13 cellular contexts compared by ENCODE assay signal in genomic region chr1:56575865-56576264, GRCh38. TPM values are rescaled to one million over a fixed set of nuclear protein-coding genes. Genes with fewer than 3 reads are reported as not detected.
A peak's percentile ranks its signal among the peaks of the same experiment; 100 is the strongest.
DNase-seq lines count a peak whose midpoint lies in the region; ATAC-seq, FAIRE-seq and TF ChIP-seq lines count a peak whose summit lies in the region.
"Had no signal": no experiment of that assay in that cellular context is flagged by ENCODE, and none has a peak within 500 bp of the region (broad histone marks: within the 10 kb centered on the region; RNA-seq: fewer than 3 reads in every experiment).

No MANE protein-coding gene starts in this region.

- CTCF ChIA-PET in AG04449 (lab: Yijun Ruan, JAX), result interaction anchor here (1.0 to 8.2 kb wide), 6 partner anchors 9 to 1293 kb away, joined by 3 to 55 read pairs (median 4); no protein-coding TSS in a partner anchor

- H3K27ac ChIP-seq in pancreas, result peak overlapping the region in 1 of 4 donors; percentile 95

- no peak for ATAC-seq in pancreas
- ATAC-seq in HG02885 (IDR thresholded peaks at IDR 0.05; ENCODE audit: poor library complexity, unreplicated experiment), result no peak
- ATAC-seq in HG03457 (IDR thresholded peaks at IDR 0.05; ENCODE audit: unreplicated experiment), result no peak
- ATAC-seq in GM18520 (IDR thresholded peaks at IDR 0.05; ENCODE audit: unreplicated experiment), result no peak
- ATAC-seq: natural killer cell treated with Interleukin-12 subunit alpha and Interleukin-12 subunit beta and Interleukin-15 and Interleukin-18, amount 100 ng/mL, for 72 hours had no signal

- H3K36me3 ChIP-seq in NT2/D1 (ENCODE audit: insufficient read depth, insufficient read length, low read length) (peaks cover 38% of the 10 kb centered on the region), pancreas (no peaks in the 10 kb centered on the region)

- peaks cover 6% of the 10 kb centered on the region for H3K4me1 ChIP-seq in NT2/D1 (ENCODE audit: insufficient read depth, insufficient read length)
- H3K4me1 ChIP-seq in pancreas, result peaks cover 25 to 63% (median 35%) of the 10 kb centered on the region in 3 donors

- DNase-seq in AG04449 (ENCODE audit: low read depth, low spot score) (no peak), NT2/D1 (ENCODE audit: low read depth, low spot score) (no peak), fibroblast of pulmonary artery (ENCODE audit: low read depth) (no peak), pancreas (no peak), H4 (ENCODE audit: low spot score) (no peak)
- DNase-seq: hippocampal formation, NCI-H69 had no signal

- H3K4me3 ChIP-seq in AG04449 (ENCODE audit: low read depth, low read length) (peak overlapping the region; percentile 89), NT2/D1 (ENCODE audit: insufficient read length, low read depth) (peak overlapping the region; percentile 99), fibroblast of pulmonary artery (replicated peaks; ENCODE audit: low read depth, low read length) (peak overlapping the region; percentile 90), pancreas (peak overlapping the region in 3 of 4 donors; percentile 0 to 98 (median 92))

- intact Hi-C loops in pancreas (cut with DNase I), result loop anchor here in 1 of 3 donors (10.0 kb wide), 2 partner anchors 51 to 161 kb away; no protein-coding TSS in a partner anchor

- no peak for TF ChIP-seq CTCF in AG04449 (IDR thresholded peaks at IDR 0.05; ENCODE audit: insufficient read depth, low read length, missing control alignments)
- TF ChIP-seq CTCF in fibroblast of pulmonary artery (IDR thresholded peaks at IDR 0.05; ENCODE audit: low read length, missing control alignments), result no peak
- TF ChIP-seq CTCF in pancreas (IDR thresholded peaks at IDR 0.05), result no peak

- FAIRE-seq in pancreas (lab: Jason Lieb, UNC), result no peak
- FAIRE-seq: bronchial epithelial cell had no signal

- POLR2A ChIA-PET in AG04449 (lab: Yijun Ruan, JAX), result no interaction called here

- H3K9ac ChIP-seq in NT2/D1 (ENCODE audit: insufficient read length, low read depth), result no peak overlapping the region

- H3K27me3 ChIP-seq in NT2/D1 (ENCODE audit: insufficient read depth, insufficient read length) (no peaks in the 10 kb centered on the region), pancreas (no peaks in the 10 kb centered on the region)

- H3K9me3 ChIP-seq in NT2/D1 (ENCODE audit: insufficient read depth, low read length), result no peaks in the 10 kb centered on the region
- no peaks in the 10 kb centered on the region for H3K9me3 ChIP-seq in pancreas

- 4 to 8% methylated on average over 3 of the region's 3 CpGs for WGBS in pancreas, 2 donors

RNA-seq across cellular contexts. Expression of gene PLPP3, which starts 3.5 kb away (rescaled TPM):
- total RNA-seq in pancreas, result 10 to 100 TPM; 14.6 to 29.6 (median 21.8) TPM
- 10 to 100 TPM in 1 of 2 donors, 1 to 10 TPM in 1; 5.5 to 13.7 TPM for polyA plus RNA-seq in pancreas
- total RNA-seq in H4 (2014; rRNA removed; shearing (Covaris generic)), result 5.8 and 7.9 TPM in 2 replicates
- total RNA-seq: T-helper 1 cell treated with Interleukin-12 subunit alpha and Interleukin-12 subunit beta and Interleukin-4 antibody, amounts not matched to agents 30 ng/mL and 1 ng/mL, for 36 hours had no signal
